Comparison of ENCODE assay signal across 11 cellular contexts in genomic region chr1:167548059-167548932, GRCh38. TPM values are rescaled to one million over a fixed set of nuclear protein-coding genes. Genes with fewer than 3 reads are reported as not detected.
DNase-seq lines count a peak whose midpoint lies in the region; ATAC-seq, FAIRE-seq and TF ChIP-seq lines count a peak whose summit lies in the region.
"Had no signal": no experiment of that assay in that cellular context is flagged by ENCODE, and none has a peak within 500 bp of the region (broad histone marks: within the 10 kb centered on the region; RNA-seq: fewer than 3 reads in every experiment).

No MANE protein-coding gene starts in this region.

- ATAC-seq in GM19328 (IDR thresholded peaks at IDR 0.05; ENCODE audit: unreplicated experiment) (no peak), HG02938 (IDR thresholded peaks at IDR 0.05; ENCODE audit: unreplicated experiment) (no peak)
- ATAC-seq: HCT116; naive thymus-derived CD8-positive, alpha-beta T cell had no signal

- H3K4me3 Mint-ChIP-seq in chondrocyte (ENCODE audit: unreplicated experiment) = no peak overlapping the region
- no peak overlapping the region for H3K4me3 Mint-ChIP-seq in activated naive CD4-positive, alpha-beta T cell treated with anti-CD3 and anti-CD28 coated beads for 36 hours
- H3K4me3 Mint-ChIP-seq: naive thymus-derived CD8-positive, alpha-beta T cell had no signal

- FAIRE-seq in frontal cortex (lab: Jason Lieb, UNC) = no peak

- H3K9ac ChIP-seq in mucosa of rectum (ENCODE audit: low read depth in 1 of 2, low read length in 2 of 2) = no peak overlapping the region

- H3K9me3 Mint-ChIP-seq in chondrocyte (ENCODE audit: low read depth) = no peaks in the 10 kb centered on the region
- H3K9me3 Mint-ChIP-seq in activated naive CD4-positive, alpha-beta T cell treated with anti-CD3 and anti-CD28 coated beads for 36 hours = no peaks in the 10 kb centered on the region
- H3K9me3 Mint-ChIP-seq: naive thymus-derived CD8-positive, alpha-beta T cell had no signal

- CTCF ChIA-PET in activated naive CD4-positive, alpha-beta T cell treated with anti-CD3 and anti-CD28 coated beads for 36 hours (lab: Charles Lee) = interaction anchor here (0.6 to 3.6 kb wide), 6 partner anchors 8 to 490 kb away, joined by 3 to 21 read pairs (median 3); no protein-coding TSS in a partner anchor

- no peaks in the 10 kb centered on the region for H3K27me3 Mint-ChIP-seq in chondrocyte (ENCODE audit: low read depth)
- H3K27me3 Mint-ChIP-seq in activated naive CD4-positive, alpha-beta T cell treated with anti-CD3 and anti-CD28 coated beads for 36 hours (ENCODE audit: low read depth) = no peaks in the 10 kb centered on the region
- H3K27me3 Mint-ChIP-seq: naive thymus-derived CD8-positive, alpha-beta T cell had no signal

- H3K4me3 ChIP-seq in mucosa of rectum (ENCODE audit: low read length in 2 of 2) = no peak overlapping the region

- H3K36me3 Mint-ChIP-seq in chondrocyte (ENCODE audit: low read depth) = peaks cover 12% of the 10 kb centered on the region
- peaks cover 9% of the 10 kb centered on the region for H3K36me3 Mint-ChIP-seq in activated naive CD4-positive, alpha-beta T cell treated with anti-CD3 and anti-CD28 coated beads for 36 hours (ENCODE audit: low read depth)

- peak overlapping the region; percentile 49 for H3K27ac Mint-ChIP-seq in chondrocyte (ENCODE audit: unreplicated experiment)
- no peak overlapping the region for H3K27ac Mint-ChIP-seq in activated naive CD4-positive, alpha-beta T cell treated with anti-CD3 and anti-CD28 coated beads for 36 hours

- peaks cover 16% of the 10 kb centered on the region for H3K4me1 Mint-ChIP-seq in chondrocyte (ENCODE audit: low read depth)
- H3K4me1 Mint-ChIP-seq in activated naive CD4-positive, alpha-beta T cell treated with anti-CD3 and anti-CD28 coated beads for 36 hours (ENCODE audit: low read depth) = peaks cover 31% of the 10 kb centered on the region

- intact Hi-C loops in activated naive CD4-positive, alpha-beta T cell treated with anti-CD3 and anti-CD28 coated beads for 36 hours (cut with micrococcal nuclease) = no loop called here

- H3K36me3 ChIP-seq in mucosa of rectum (ENCODE audit: control insufficient read depth in 2 of 2, insufficient read depth in 2 of 2, low read length in 2 of 2) = peaks cover 14 to 22% of the 10 kb centered on the region in 2 donors

- no peak for TF ChIP-seq CTCF in chondrocyte (IDR thresholded peaks at IDR 0.05)

- H3K4me1 ChIP-seq in mucosa of rectum (ENCODE audit: control insufficient read depth in 2 of 2, insufficient read depth in 2 of 2, low read length in 2 of 2) = peaks cover 0 to 5% of the 10 kb centered on the region in 2 donors

- DNase-seq in A172 (ENCODE audit: low spot score) (peak; percentile 25), MV-4-11 (lab: John Stamatoyannopoulos, UW) (peak; percentile 90), chondrocyte (ENCODE audit: low spot score) (no peak), frontal cortex (ENCODE audit: low spot score in 2 of 2) (no peak)
- no peak for DNase-seq in activated naive CD4-positive, alpha-beta T cell treated with anti-CD3 and anti-CD28 coated beads for 36 hours
- DNase-seq: naive thymus-derived CD8-positive, alpha-beta T cell had no signal

- H3K27me3 ChIP-seq in mucosa of rectum (ENCODE audit: control insufficient read depth in 2 of 2, insufficient read depth in 2 of 2, low read length in 2 of 2) = no peaks in the 10 kb centered on the region

- H3K27ac ChIP-seq in mucosa of rectum (ENCODE audit: low read depth in 2 of 2, low read length in 2 of 2) = peak overlapping the region; percentile 17 to 33

- no peaks in the 10 kb centered on the region for H3K9me3 ChIP-seq in mucosa of rectum (ENCODE audit: control insufficient read depth in 2 of 2, low read length in 2 of 2)

RNA-seq across cellular contexts. Expression of gene CREG1, which starts 5.3 kb away (rescaled TPM):
- total RNA-seq in A172 (2014; rRNA removed; shearing (Covaris generic)) = 90.0 and 93.8 TPM in 2 replicates
- total RNA-seq in chondrocyte (48.6 to 56.0 TPM (median 51.2 TPM) in 3 replicates), frontal cortex (42.4 TPM)
- total RNA-seq in activated naive CD4-positive, alpha-beta T cell treated with anti-CD3 and anti-CD28 coated beads for 36 hours = 10 to 100 TPM in 1 of 2 experiments, 1 to 10 TPM in 1; 9.6 to 10.7 TPM

RNA-seq across cellular contexts. Expression of gene CD247, which starts 30.0 kb away (rescaled TPM):
- 0.26 TPM in 1 of 2 replicates, not detected in the other for total RNA-seq in A172 (2014; rRNA removed; shearing (Covaris generic))
- not detected in 3 replicates for total RNA-seq in chondrocyte
- total RNA-seq in frontal cortex = 1.2 TPM
- total RNA-seq in activated naive CD4-positive, alpha-beta T cell treated with anti-CD3 and anti-CD28 coated beads for 36 hours = 10 to 100 TPM; 73.5 to 78.3 TPM
- total RNA-seq: RPMI7951 had no signal

Comparison
In these comparisons a context has a peak if more than half of its experiments do, and no peak if none do; other contexts are left out.
1. DNase-seq: peak in A172 (single experiment) and MV-4-11 (single experiment); none in chondrocyte (single experiment), frontal cortex (0 of 2) and activated naive CD4-positive, alpha-beta T cell treated with anti-CD3 and anti-CD28 coated beads for 36 hours (single experiment).
2. RNA of gene CD247, which starts 30.0 kb away (total RNA-seq): 73.5 to 78.3 TPM in activated naive CD4-positive, alpha-beta T cell treated with anti-CD3 and anti-CD28 coated beads for 36 hours; 1.2 TPM in frontal cortex (single experiment), not detected in chondrocyte and 0.26 TPM in A172; every median in the first group is over 10 times any median in the second.